ENCODE assay signal across 1 cellular context in the genomic region with DNA sequence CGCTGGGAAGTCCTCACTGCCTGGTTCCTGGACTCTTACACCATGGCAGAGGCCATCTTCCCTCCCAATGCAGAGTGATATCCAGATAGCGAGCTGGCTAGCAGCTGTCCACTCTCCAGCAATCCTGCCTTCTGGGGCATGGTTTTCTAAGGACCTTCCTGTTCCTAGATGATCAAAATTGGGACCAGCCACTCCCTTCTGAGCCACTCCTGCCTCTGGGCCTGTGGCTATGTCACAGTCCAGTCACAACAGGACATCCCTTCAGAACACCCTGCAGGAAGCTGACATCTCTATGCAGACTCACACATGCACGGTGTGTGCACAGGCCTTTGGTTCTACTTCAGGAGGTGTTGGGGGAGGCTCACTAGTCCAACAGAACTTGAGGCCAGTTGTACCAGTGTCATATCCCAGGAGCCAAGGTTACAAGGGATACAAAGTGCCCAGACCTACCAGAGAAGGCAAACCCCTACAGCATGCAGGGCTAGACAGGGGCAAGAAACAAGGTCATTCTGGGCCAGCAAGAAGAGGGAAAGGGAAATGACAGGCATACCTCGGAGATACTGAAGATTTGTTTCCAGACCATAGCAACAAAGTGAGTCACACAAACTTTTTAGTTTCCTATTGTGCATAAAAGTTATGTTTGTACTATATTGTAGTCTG.
TF ChIP-seq lines count a peak whose summit lies in the region.

No MANE protein-coding gene starts in this region.

TF ChIP-seq in IMR-90, 13 proteins besides CTCF, POLR2A, EP300 and RAD21:
- TF ChIP-seq MAZ (IDR thresholded peaks at IDR 0.05; ENCODE audit: borderline replicate concordance, low read depth, low read length): no peak
